17 cellular contexts compared by ENCODE assay signal in genomic region chr6:2872417-2873358, GRCh38. TPM values are rescaled to one million over a fixed set of nuclear protein-coding genes. Genes with fewer than 3 reads are reported as not detected.
DNase-seq lines count a peak whose midpoint lies in the region; ATAC-seq and TF ChIP-seq lines count a peak whose summit lies in the region.
"Had no signal": no experiment of that assay in that cellular context is flagged by ENCODE, and none has a peak within 500 bp of the region (broad histone marks: within the 10 kb centered on the region; RNA-seq: fewer than 3 reads in every experiment).

No MANE protein-coding gene starts in this region.

- no peak for DNase-seq in activated naive CD8-positive, alpha-beta T cell treated with anti-CD3 and anti-CD28 coated beads for 36 hours
- no peak for DNase-seq in activated T-helper 2 cell treated with anti-CD3 and anti-CD28 coated beads, Interferon-gamma antibody, Interleukin-2, Interleukin-4, amounts not matched to agents 10 μg/mL and 5 μg/mL and 100 μg/mL, durations not matched to agents 14 hours and 24 hours and 36 hours (ENCODE audit: low spot score)
- DNase-seq in naive B cell, result no peak
- DNase-seq in stimulated activated CD4-positive, alpha-beta T cell treated with anti-CD3 and anti-CD28 coated beads, Interleukin-4, amount 100 ng/mL, for 4 hours, result no peak
- DNase-seq in adrenal gland, result no peak
- no peak for DNase-seq in lower leg skin (ENCODE audit: low spot score in 2 of 2)
- DNase-seq: foreskin melanocyte, HFFc6, left cardiac atrium, mucosa of descending colon, NCI-H1930, NCI-H446 treated with DMSO at 0.1 percent for 48 hours, posterior cingulate gyrus, SHP77 treated with DMSO at 0.1 percent for 48 hours had no signal

- no peaks in the 10 kb centered on the region for H3K9me3 Mint-ChIP-seq in activated naive CD8-positive, alpha-beta T cell (ENCODE audit: low read depth)
- peaks cover 6% of the 10 kb centered on the region for H3K9me3 Mint-ChIP-seq in activated naive CD8-positive, alpha-beta T cell treated with anti-CD3 and anti-CD28 coated beads for 36 hours
- H3K9me3 Mint-ChIP-seq in activated T-helper 2 cell treated with anti-CD3 and anti-CD28 coated beads, Interferon-gamma antibody, Interleukin-2, Interleukin-4, amounts not matched to agents 10 μg/mL and 5 μg/mL and 100 μg/mL, durations not matched to agents 14 hours and 24 hours and 36 hours, result peaks cover 12% of the 10 kb centered on the region
- peaks cover 0 to 6% (median 0%) of the 10 kb centered on the region in 7 donors for H3K9me3 Mint-ChIP-seq in naive B cell
- H3K9me3 Mint-ChIP-seq: HFFc6 had no signal

- 82 to 87% (median 85%) methylated on average over 8 of the region's 8 CpGs for WGBS in adrenal gland, 4 donors
- WGBS in lower leg skin, 2 donors, result 64 to 73% methylated on average over 8 of the region's 8 CpGs

- ATAC-seq in naive B cell (ENCODE audit: low read depth in 2 of 2), result peak; percentile 12 to 24
- ATAC-seq in HG03521 (IDR thresholded peaks at IDR 0.05; ENCODE audit: unreplicated experiment), result no peak
- ATAC-seq: mucosa of descending colon had no signal

- no peaks in the 10 kb centered on the region for H3K36me3 ChIP-seq in adrenal gland (replicated peaks in 1 of 2)

- no peaks in the 10 kb centered on the region for H3K27me3 Mint-ChIP-seq in activated naive CD8-positive, alpha-beta T cell
- no peaks in the 10 kb centered on the region for H3K27me3 Mint-ChIP-seq in activated naive CD8-positive, alpha-beta T cell treated with anti-CD3 and anti-CD28 coated beads for 36 hours
- no peaks in the 10 kb centered on the region for H3K27me3 Mint-ChIP-seq in activated T-helper 2 cell treated with anti-CD3 and anti-CD28 coated beads, Interferon-gamma antibody, Interleukin-2, Interleukin-4, amounts not matched to agents 10 μg/mL and 5 μg/mL and 100 μg/mL, durations not matched to agents 14 hours and 24 hours and 36 hours (ENCODE audit: low read depth)
- H3K27me3 Mint-ChIP-seq in naive B cell, result no peaks in the 10 kb centered on the region

- H3K4me3 ChIP-seq in adrenal gland, result no peak overlapping the region
- H3K4me3 ChIP-seq in lower leg skin (ENCODE audit: low read depth, poor library complexity, severe bottlenecking), result no peak overlapping the region
- H3K4me3 ChIP-seq: mucosa of descending colon, smooth muscle cell had no signal

- no peak for TF ChIP-seq CTCF in adrenal gland (IDR thresholded peaks at IDR 0.05)
- TF ChIP-seq CTCF in lower leg skin (IDR thresholded peaks at IDR 0.05), result no peak

- peak overlapping the region; percentile 58 for H3K27ac Mint-ChIP-seq in activated naive CD8-positive, alpha-beta T cell
- no peak overlapping the region for H3K27ac Mint-ChIP-seq in activated naive CD8-positive, alpha-beta T cell treated with anti-CD3 and anti-CD28 coated beads for 36 hours
- H3K27ac Mint-ChIP-seq in activated T-helper 2 cell treated with anti-CD3 and anti-CD28 coated beads, Interferon-gamma antibody, Interleukin-2, Interleukin-4, amounts not matched to agents 10 μg/mL and 5 μg/mL and 100 μg/mL, durations not matched to agents 14 hours and 24 hours and 36 hours, result peak overlapping the region; percentile 24
- H3K27ac Mint-ChIP-seq in naive B cell, result peak overlapping the region; percentile 30 to 95 (median 86)
- H3K27ac Mint-ChIP-seq: HFFc6 had no signal

- H3K27ac ChIP-seq in adrenal gland, result no peak overlapping the region

- TF ChIP-seq POLR2A in adrenal gland (IDR thresholded peaks at IDR 0.05), result no peak
- TF ChIP-seq POLR2A in lower leg skin (IDR thresholded peaks at IDR 0.05), result no peak

- peaks cover 10 to 15% of the 10 kb centered on the region in 2 donors for H3K4me1 ChIP-seq in adrenal gland (replicated peaks in 1 of 2)

- peaks cover 54% of the 10 kb centered on the region for H3K4me1 Mint-ChIP-seq in activated naive CD8-positive, alpha-beta T cell (ENCODE audit: low read depth)
- peaks cover 43% of the 10 kb centered on the region for H3K4me1 Mint-ChIP-seq in activated naive CD8-positive, alpha-beta T cell treated with anti-CD3 and anti-CD28 coated beads for 36 hours
- peaks cover 46% of the 10 kb centered on the region for H3K4me1 Mint-ChIP-seq in activated T-helper 2 cell treated with anti-CD3 and anti-CD28 coated beads, Interferon-gamma antibody, Interleukin-2, Interleukin-4, amounts not matched to agents 10 μg/mL and 5 μg/mL and 100 μg/mL, durations not matched to agents 14 hours and 24 hours and 36 hours (ENCODE audit: low read depth)
- peaks cover 44 to 76% (median 50%) of the 10 kb centered on the region in 3 donors for H3K4me1 Mint-ChIP-seq in naive B cell

- H3K9me3 ChIP-seq in adrenal gland (replicated peaks in 1 of 3), result no peaks in the 10 kb centered on the region
- H3K9me3 ChIP-seq: mucosa of descending colon had no signal

- peak overlapping the region; percentile 53 for H3K4me3 Mint-ChIP-seq in activated naive CD8-positive, alpha-beta T cell
- H3K4me3 Mint-ChIP-seq in activated naive CD8-positive, alpha-beta T cell treated with anti-CD3 and anti-CD28 coated beads for 36 hours, result no peak overlapping the region
- H3K4me3 Mint-ChIP-seq in activated T-helper 2 cell treated with anti-CD3 and anti-CD28 coated beads, Interferon-gamma antibody, Interleukin-2, Interleukin-4, amounts not matched to agents 10 μg/mL and 5 μg/mL and 100 μg/mL, durations not matched to agents 14 hours and 24 hours and 36 hours (ENCODE audit: low read depth), result no peak overlapping the region
- peak overlapping the region in 7 of 8 donors; percentile 6 to 93 (median 65) for H3K4me3 Mint-ChIP-seq in naive B cell
- H3K4me3 Mint-ChIP-seq: HFFc6 had no signal

- intact Hi-C loops in activated T-helper 2 cell treated with anti-CD3 and anti-CD28 coated beads, Interferon-gamma antibody, Interleukin-2, Interleukin-4, amounts not matched to agents 10 μg/mL and 5 μg/mL and 100 μg/mL, durations not matched to agents 14 hours and 24 hours and 36 hours (cut with micrococcal nuclease), result no loop called here
- intact Hi-C loops in adrenal gland (cut with DNase I) (no loop called here), lower leg skin (cut with DNase I; ENCODE audit: low total_unique reads) (no loop called here)

- H3K36me3 Mint-ChIP-seq in activated naive CD8-positive, alpha-beta T cell, result peaks cover 5% of the 10 kb centered on the region
- H3K36me3 Mint-ChIP-seq in activated naive CD8-positive, alpha-beta T cell treated with anti-CD3 and anti-CD28 coated beads for 36 hours, result peaks cover 10% of the 10 kb centered on the region
- H3K36me3 Mint-ChIP-seq in activated T-helper 2 cell treated with anti-CD3 and anti-CD28 coated beads, Interferon-gamma antibody, Interleukin-2, Interleukin-4, amounts not matched to agents 10 μg/mL and 5 μg/mL and 100 μg/mL, durations not matched to agents 14 hours and 24 hours and 36 hours (ENCODE audit: low read depth), result peaks cover 29% of the 10 kb centered on the region
- peaks cover 0 to 7% of the 10 kb centered on the region in 2 donors for H3K36me3 Mint-ChIP-seq in naive B cell

- H3K27me3 ChIP-seq in adrenal gland, result no peaks in the 10 kb centered on the region

RNA-seq across cellular contexts. Expression of gene SERPINB9, which starts 30.4 kb away (rescaled TPM):
- 10 to 100 TPM; 51.3 to 51.4 TPM for total RNA-seq in activated naive CD8-positive, alpha-beta T cell treated with anti-CD3 and anti-CD28 coated beads for 36 hours
- total RNA-seq in activated T-helper 2 cell treated with anti-CD3 and anti-CD28 coated beads, Interferon-gamma antibody, Interleukin-2, Interleukin-4, amounts not matched to agents 10 μg/mL and 5 μg/mL and 100 μg/mL, durations not matched to agents 14 hours and 24 hours and 36 hours, result 120 and 123 TPM in 2 replicates
- 10 to 100 TPM; 18.2 to 35.2 (median 27.7) TPM for polyA plus RNA-seq in naive B cell (ENCODE audit: low read depth in 6 of 6)
- total RNA-seq in adrenal gland, result 10 to 100 TPM in 6 of 8 donors, 1 to 10 TPM in 2; 7.1 to 26.9 (median 21.4) TPM
- 10 to 100 TPM in 1 of 3 donors, 1 to 10 TPM in 2; 6.5 to 12.3 (median 7.4) TPM for polyA plus RNA-seq in adrenal gland
- 1 to 10 TPM in 2 of 4 donors, under 1 TPM in 2; 0.42 to 3.9 (median 1.5) TPM for total RNA-seq in lower leg skin

RNA-seq across cellular contexts. Expression of gene SERPINB1, which starts 31.0 kb away (rescaled TPM):
- total RNA-seq in activated naive CD8-positive, alpha-beta T cell treated with anti-CD3 and anti-CD28 coated beads for 36 hours, result 10 to 100 TPM; 38.1 to 44.7 TPM
- 102 and 103 TPM in 2 replicates for total RNA-seq in activated T-helper 2 cell treated with anti-CD3 and anti-CD28 coated beads, Interferon-gamma antibody, Interleukin-2, Interleukin-4, amounts not matched to agents 10 μg/mL and 5 μg/mL and 100 μg/mL, durations not matched to agents 14 hours and 24 hours and 36 hours
- polyA plus RNA-seq in naive B cell (ENCODE audit: low read depth in 6 of 6) (100 to 1,000 TPM in 2 of 6 donors, 10 to 100 TPM in 4; 84.7 to 107 (median 93.7) TPM), adrenal gland (100 to 1,000 TPM in 1 of 3 donors, 10 to 100 TPM in 2; 33.4 to 128 (median 56.2) TPM)
- total RNA-seq in adrenal gland (100 to 1,000 TPM in 2 of 8 donors, 10 to 100 TPM in 6; 55.9 to 159 (median 66.8) TPM), lower leg skin (10 to 100 TPM; 12.6 to 41.1 (median 17.6) TPM)

Comparison
In these comparisons a context has a peak if more than half of its experiments do, and no peak if none do; other contexts are left out.
1. H3K4me3 Mint-ChIP-seq: peak in activated naive CD8-positive, alpha-beta T cell (single experiment) and naive B cell (7 of 8); none in activated naive CD8-positive, alpha-beta T cell treated with anti-CD3 and anti-CD28 coated beads for 36 hours (single experiment) and activated T-helper 2 cell treated with anti-CD3 and anti-CD28 coated beads, Interferon-gamma antibody, Interleukin-2, Interleukin-4, amounts not matched to agents 10 μg/mL and 5 μg/mL and 100 μg/mL, durations not matched to agents 14 hours and 24 hours and 36 hours (single experiment).